ENCODE assay signal across 8 cellular contexts in the genomic region with DNA sequence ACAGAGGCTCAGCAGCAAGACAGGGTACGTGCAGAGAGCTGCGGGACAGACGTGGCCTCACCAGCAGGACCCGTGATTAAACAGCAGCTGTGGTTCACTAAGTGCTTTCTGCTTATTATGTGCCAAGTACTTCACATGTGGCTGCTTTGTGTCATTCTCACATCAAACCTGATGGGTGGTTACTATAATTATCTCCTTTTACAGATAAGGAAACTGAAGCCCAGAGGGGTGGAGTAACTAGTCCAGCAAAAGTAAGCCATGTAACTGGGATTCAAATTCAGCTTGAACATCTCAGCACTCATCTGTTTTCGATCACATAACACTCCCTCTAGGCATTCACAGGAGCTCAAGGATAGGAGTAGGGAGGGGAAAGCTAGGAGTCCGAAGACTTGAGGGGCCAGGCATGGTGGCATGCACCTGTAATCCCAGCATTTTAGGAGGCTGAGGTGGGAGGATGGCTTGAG. TPM values are rescaled to one million over a fixed set of nuclear protein-coding genes. Genes with fewer than 3 reads are reported as not detected.
DNase-seq lines count a peak whose midpoint lies in the region; ATAC-seq and TF ChIP-seq lines count a peak whose summit lies in the region.

No MANE protein-coding gene starts in this region.

- no peaks in the 10 kb centered on the region for H3K9me3 ChIP-seq in adipocyte (ENCODE audit: control insufficient read depth, low read length)
- no peaks in the 10 kb centered on the region for H3K9me3 ChIP-seq in naive thymus-derived CD4-positive, alpha-beta T cell (ENCODE audit: control insufficient read depth in 2 of 3, low read length in 3 of 3)

- H3K27me3 ChIP-seq in adipocyte (replicated peaks; ENCODE audit: control insufficient read depth, insufficient read depth, low read length), result no peaks in the 10 kb centered on the region
- H3K27me3 ChIP-seq in naive thymus-derived CD4-positive, alpha-beta T cell (ENCODE audit: control insufficient read depth in 2 of 2, insufficient read depth in 2 of 2, low read length in 2 of 2), result no peaks in the 10 kb centered on the region

- H3K27ac ChIP-seq in naive thymus-derived CD4-positive, alpha-beta T cell (ENCODE audit: low read depth, low read length), result no peak overlapping the region

- peak overlapping the region; percentile 53 for H3K4me3 ChIP-seq in adipocyte (ENCODE audit: low read length)
- H3K4me3 ChIP-seq in naive thymus-derived CD4-positive, alpha-beta T cell (ENCODE audit: low read length), result no peak overlapping the region

- peak; percentile 54 for ATAC-seq in naive thymus-derived CD4-positive, alpha-beta T cell

- peak overlapping the region in 1 of 9 donors; percentile 19 for H3K27ac Mint-ChIP-seq in naive thymus-derived CD4-positive, alpha-beta T cell

- DNase-seq in GM10266 (ENCODE audit: extremely low spot score), result peak; percentile 57
- DNase-seq in NCI-H1417 treated with DMSO at 0.1 percent for 48 hours (lab: John Stamatoyannopoulos, UW), result peak; percentile 72
- DNase-seq in adipocyte (ENCODE audit: low read depth), result peak; percentile 16
- DNase-seq in naive thymus-derived CD4-positive, alpha-beta T cell, result no peak
- DNase-seq in KG1 (lab: John Stamatoyannopoulos, UW), result no peak
- DNase-seq in HEK293T (ENCODE audit: extremely low spot score), result no peak
- DNase-seq in RKO (ENCODE audit: low spot score), result no peak
- DNase-seq in H4 (ENCODE audit: low spot score), result no peak

- peaks cover 0 to 24% (median 0%) of the 10 kb centered on the region in 7 donors for H3K4me1 Mint-ChIP-seq in naive thymus-derived CD4-positive, alpha-beta T cell

- POLR2A ChIA-PET in naive thymus-derived CD4-positive, alpha-beta T cell (lab: Charles Lee), result no interaction called here
- POLR2A ChIA-PET in HEK293T (lab: Yijun Ruan, JAX), result interaction anchor here (0.8 to 1.7 kb wide), 3 partner anchors 11 to 51 kb away, joined by 3 to 8 read pairs (median 6); a partner anchor contains a TSS

- no peaks in the 10 kb centered on the region for H3K9me3 Mint-ChIP-seq in naive thymus-derived CD4-positive, alpha-beta T cell

- peaks cover 0 to 4% (median 0%) of the 10 kb centered on the region in 5 donors for H3K27me3 Mint-ChIP-seq in naive thymus-derived CD4-positive, alpha-beta T cell

- no peak for TF ChIP-seq CTCF in GM10266 (IDR thresholded peaks at IDR 0.05; ENCODE audit: control insufficient read depth, insufficient read depth, low read depth, missing control alignments)

- H3K36me3 ChIP-seq in adipocyte (ENCODE audit: control insufficient read depth, insufficient read depth, low read length, severe bottlenecking), result no peaks in the 10 kb centered on the region
- H3K36me3 ChIP-seq in naive thymus-derived CD4-positive, alpha-beta T cell (ENCODE audit: control insufficient read depth in 2 of 3, insufficient read depth in 3 of 3, low read length in 3 of 3), result no peaks in the 10 kb centered on the region

- H3K4me1 ChIP-seq in adipocyte (ENCODE audit: control insufficient read depth, insufficient read depth, low read length), result peaks cover 8% of the 10 kb centered on the region
- H3K4me1 ChIP-seq in naive thymus-derived CD4-positive, alpha-beta T cell (ENCODE audit: control insufficient read depth in 2 of 2, insufficient read depth in 2 of 2, low read length in 2 of 2), result no peaks in the 10 kb centered on the region

- intact Hi-C loops in naive thymus-derived CD4-positive, alpha-beta T cell (cut with micrococcal nuclease), result no loop called here

- H3K36me3 Mint-ChIP-seq in naive thymus-derived CD4-positive, alpha-beta T cell, result no peaks in the 10 kb centered on the region

- peak overlapping the region in 1 of 10 donors; percentile 51 for H3K4me3 Mint-ChIP-seq in naive thymus-derived CD4-positive, alpha-beta T cell

- CTCF ChIA-PET in naive thymus-derived CD4-positive, alpha-beta T cell (lab: Charles Lee), result no interaction called here
- CTCF ChIA-PET in HEK293T (lab: Yijun Ruan, JAX), result interaction anchor here (1.0 to 1.2 kb wide), 4 partner anchors 11 to 141 kb away, joined by 3 to 5 read pairs (median 3); no protein-coding TSS in a partner anchor

- H3K9ac ChIP-seq in adipocyte (ENCODE audit: low read length), result peak overlapping the region; percentile 52

TF ChIP-seq in HEK293T, 16 proteins besides CTCF, POLR2A, EP300 and RAD21:
- TF ChIP-seq ELF4 (IDR thresholded peaks at IDR 0.05), result no peak
- TF ChIP-seq SUZ12 (IDR thresholded peaks at IDR 0.05), result no peak
- no peak for TF ChIP-seq HDGF (IDR thresholded peaks at IDR 0.05; ENCODE audit: borderline replicate concordance)
- TF ChIP-seq FOXM1 (IDR thresholded peaks at IDR 0.05; ENCODE audit: borderline replicate concordance), result no peak
- TF ChIP-seq BHLHE40 (IDR thresholded peaks at IDR 0.05; ENCODE audit: borderline replicate concordance), result no peak
- TF ChIP-seq L3MBTL2 (conservative IDR thresholded peaks at IDR 0.05), result no peak
- TF ChIP-seq NFRKB (IDR thresholded peaks at IDR 0.05), result no peak
- TF ChIP-seq, protein P1, sequence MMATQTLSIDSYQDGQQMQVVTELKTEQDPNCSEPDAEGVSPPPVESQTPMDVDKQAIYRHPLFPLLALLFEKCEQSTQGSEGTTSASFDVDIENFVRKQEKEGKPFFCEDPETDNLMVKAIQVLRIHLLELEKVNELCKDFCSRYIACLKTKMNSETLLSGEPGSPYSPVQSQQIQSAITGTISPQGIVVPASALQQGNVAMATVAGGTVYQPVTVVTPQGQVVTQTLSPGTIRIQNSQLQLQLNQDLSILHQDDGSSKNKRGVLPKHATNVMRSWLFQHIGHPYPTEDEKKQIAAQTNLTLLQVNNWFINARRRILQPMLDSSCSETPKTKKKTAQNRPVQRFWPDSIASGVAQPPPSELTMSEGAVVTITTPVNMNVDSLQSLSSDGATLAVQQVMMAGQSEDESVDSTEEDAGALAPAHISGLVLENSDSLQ (IDR thresholded peaks at IDR 0.05), result no peak
- no peak for TF ChIP-seq LEF1 (IDR thresholded peaks at IDR 0.05; ENCODE audit: borderline replicate concordance)
- no peak for TF ChIP-seq FOXK2 (IDR thresholded peaks at IDR 0.05)
- no peak for TF ChIP-seq FOXA1 (IDR thresholded peaks at IDR 0.05)

RNA-seq across cellular contexts. Expression of a gene that starts 50.8 kb away (rescaled TPM):
- 10 to 100 TPM in 1 of 5 experiments, 1 to 10 TPM in 4; 1.4 to 16.8 (median 5.1) TPM for total RNA-seq in naive thymus-derived CD4-positive, alpha-beta T cell
- polyA plus RNA-seq in naive thymus-derived CD4-positive, alpha-beta T cell, result under 1 TPM; 0.54 to 0.58 TPM
- 172 and 217 TPM in 2 replicates for total RNA-seq in H4 (2014; rRNA removed; shearing (Covaris generic))

RNA-seq across cellular contexts. Expression of a gene that starts 51.3 kb away (rescaled TPM):
- 100 to 1,000 TPM; 188 to 342 (median 246) TPM for total RNA-seq in naive thymus-derived CD4-positive, alpha-beta T cell
- 100 to 1,000 TPM; 173 to 261 TPM for polyA plus RNA-seq in naive thymus-derived CD4-positive, alpha-beta T cell
- 21.0 and 34.3 TPM in 2 replicates for total RNA-seq in H4 (2014; rRNA removed; shearing (Covaris generic))

Comparison
In these comparisons a context has a peak if more than half of its experiments do, and no peak if none do; other contexts are left out.
1. DNase-seq: peak in GM10266 (single experiment), NCI-H1417 treated with DMSO at 0.1 percent for 48 hours (single experiment) and adipocyte (single experiment); none in naive thymus-derived CD4-positive, alpha-beta T cell (0 of 9), KG1 (single experiment), HEK293T (single experiment), RKO (single experiment) and H4 (single experiment).